In the genomic region with DNA sequence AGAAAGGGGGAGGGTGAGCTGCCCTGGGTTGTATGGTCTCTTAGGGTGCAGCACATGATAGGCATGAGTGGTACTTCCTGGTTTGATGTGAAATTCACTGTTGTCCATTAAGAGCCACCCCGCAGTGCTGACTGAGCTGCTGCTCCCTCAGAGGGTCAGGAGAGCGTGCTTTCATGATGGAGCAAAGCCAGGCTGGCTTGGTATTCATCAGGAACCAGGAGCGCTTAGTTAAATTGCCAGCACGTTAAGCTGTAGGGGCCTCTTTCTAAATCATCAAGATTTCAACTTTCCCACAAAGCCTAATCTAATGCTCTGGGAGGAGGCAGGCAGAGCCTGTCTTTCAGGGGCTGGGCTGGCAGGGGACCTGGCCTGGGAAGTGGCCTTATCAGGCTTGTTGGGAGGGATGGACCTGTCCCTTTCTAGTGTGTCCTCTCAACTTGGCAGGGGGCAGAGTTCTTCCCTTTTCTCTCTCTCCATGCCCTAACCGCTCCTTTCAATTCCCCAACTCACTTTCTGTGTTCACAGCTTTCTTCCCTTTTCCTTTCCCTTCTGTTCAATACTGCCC, we compare ENCODE assay signal across 10 cellular contexts. TPM values are rescaled to one million over a fixed set of nuclear protein-coding genes. Genes with fewer than 3 reads are reported as not detected.
A peak's percentile ranks its signal among the peaks of the same experiment; 100 is the strongest.
DNase-seq lines count a peak whose midpoint lies in the region; ATAC-seq and TF ChIP-seq lines count a peak whose summit lies in the region.
"Had no signal": no experiment of that assay in that cellular context is flagged by ENCODE, and none has a peak within 500 bp of the region (broad histone marks: within the 10 kb centered on the region; RNA-seq: fewer than 3 reads in every experiment).

No MANE protein-coding gene starts in this region.

- H3K27ac Mint-ChIP-seq in CD8-positive, alpha-beta T cell = no peak overlapping the region
- H3K27ac Mint-ChIP-seq in effector memory CD8-positive, alpha-beta T cell = no peak overlapping the region
- H3K27ac Mint-ChIP-seq: activated CD4-positive, alpha-beta memory T cell treated with anti-CD3 and anti-CD28 coated beads for 36 hours had no signal

- no peaks in the 10 kb centered on the region for H3K36me3 Mint-ChIP-seq in CD8-positive, alpha-beta T cell
- peaks cover 4% of the 10 kb centered on the region for H3K36me3 Mint-ChIP-seq in effector memory CD8-positive, alpha-beta T cell (ENCODE audit: insufficient read depth)
- H3K36me3 Mint-ChIP-seq: activated CD4-positive, alpha-beta memory T cell treated with anti-CD3 and anti-CD28 coated beads for 36 hours had no signal

- H3K36me3 ChIP-seq in muscle layer of duodenum (ENCODE audit: control insufficient read depth in 1 of 2, insufficient read depth in 2 of 2, low read length in 2 of 2) = no peaks in the 10 kb centered on the region
- no peaks in the 10 kb centered on the region for H3K36me3 ChIP-seq in CD8-positive, alpha-beta T cell (ENCODE audit: insufficient read depth, low read length)

- POLR2A ChIA-PET in CD8-positive, alpha-beta T cell (lab: Charles Lee) = no interaction called here

- no peaks in the 10 kb centered on the region for H3K9me3 Mint-ChIP-seq in CD8-positive, alpha-beta T cell
- no peaks in the 10 kb centered on the region for H3K9me3 Mint-ChIP-seq in effector memory CD8-positive, alpha-beta T cell
- H3K9me3 Mint-ChIP-seq: activated CD4-positive, alpha-beta memory T cell treated with anti-CD3 and anti-CD28 coated beads for 36 hours had no signal

- ATAC-seq in CD8-positive, alpha-beta T cell = no peak
- no peak for ATAC-seq in effector memory CD8-positive, alpha-beta T cell (replicated peaks)
- no peak for ATAC-seq in HG03039 (IDR thresholded peaks at IDR 0.05; ENCODE audit: unreplicated experiment)
- no peak for ATAC-seq in GM18502 (IDR thresholded peaks at IDR 0.05; ENCODE audit: poor library complexity, unreplicated experiment)

- no peak overlapping the region for H3K4me3 Mint-ChIP-seq in CD8-positive, alpha-beta T cell
- H3K4me3 Mint-ChIP-seq in effector memory CD8-positive, alpha-beta T cell = no peak overlapping the region
- H3K4me3 Mint-ChIP-seq: activated CD4-positive, alpha-beta memory T cell treated with anti-CD3 and anti-CD28 coated beads for 36 hours had no signal

- no peaks in the 10 kb centered on the region for H3K4me1 Mint-ChIP-seq in CD8-positive, alpha-beta T cell (ENCODE audit: low read depth)
- H3K4me1 Mint-ChIP-seq in effector memory CD8-positive, alpha-beta T cell (ENCODE audit: low read depth in 2 of 2) = no peaks in the 10 kb centered on the region

- DNase-seq in AG08395 (ENCODE audit: low spot score) = peak; percentile 57
- peak; percentile 10 for DNase-seq in NCI-H1092 treated with DMSO at 0.1 percent for 48 hours (lab: John Stamatoyannopoulos, UW)
- DNase-seq in epidermal melanocyte (ENCODE audit: insufficient read length, low spot score) = peak; percentile 40
- DNase-seq in CD8-positive, alpha-beta T cell = no peak
- no peak for DNase-seq in effector memory CD8-positive, alpha-beta T cell
- DNase-seq: activated CD4-positive, alpha-beta memory T cell treated with anti-CD3 and anti-CD28 coated beads for 36 hours; GOT3 had no signal

- H3K4me1 ChIP-seq in muscle layer of duodenum (ENCODE audit: control insufficient read depth in 1 of 2, insufficient read depth in 2 of 2, low read length in 2 of 2) = peaks cover 45 to 48% of the 10 kb centered on the region in 2 donors
- H3K4me1 ChIP-seq in CD8-positive, alpha-beta T cell (ENCODE audit: insufficient read depth, low read length) = no peaks in the 10 kb centered on the region

- no peaks in the 10 kb centered on the region for H3K9me3 ChIP-seq in muscle layer of duodenum (ENCODE audit: control insufficient read depth in 1 of 2, low read length in 2 of 2)
- no peaks in the 10 kb centered on the region for H3K9me3 ChIP-seq in CD8-positive, alpha-beta T cell (ENCODE audit: low read length)

- CTCF ChIA-PET in CD8-positive, alpha-beta T cell (lab: Charles Lee) = no interaction called here

- no peak for TF ChIP-seq CTCF in CD8-positive, alpha-beta T cell (IDR thresholded peaks at IDR 0.05)

- peaks cover 6% of the 10 kb centered on the region for H3K27me3 Mint-ChIP-seq in CD8-positive, alpha-beta T cell (ENCODE audit: low read depth)
- no peaks in the 10 kb centered on the region for H3K27me3 Mint-ChIP-seq in effector memory CD8-positive, alpha-beta T cell
- H3K27me3 Mint-ChIP-seq: activated CD4-positive, alpha-beta memory T cell treated with anti-CD3 and anti-CD28 coated beads for 36 hours had no signal

- peak overlapping the region; percentile 58 for H3K27ac ChIP-seq in muscle layer of duodenum (ENCODE audit: low read length)
- no peak overlapping the region for H3K27ac ChIP-seq in CD8-positive, alpha-beta T cell (ENCODE audit: low read depth, low read length)

- peak overlapping the region in 1 of 2 donors; percentile 9 for H3K4me3 ChIP-seq in muscle layer of duodenum (ENCODE audit: low read depth in 1 of 2, low read length in 2 of 2)
- no peak overlapping the region for H3K4me3 ChIP-seq in CD8-positive, alpha-beta T cell (ENCODE audit: low read depth, low read length)

- H3K27me3 ChIP-seq in muscle layer of duodenum (ENCODE audit: low read depth, low read length) = no peaks in the 10 kb centered on the region
- H3K27me3 ChIP-seq in CD8-positive, alpha-beta T cell (ENCODE audit: insufficient read depth, low read length) = no peaks in the 10 kb centered on the region

- intact Hi-C loops in CD8-positive, alpha-beta T cell (cut with DNase I, micrococcal nuclease) = no loop called here

RNA-seq across cellular contexts. Expression of a gene that starts 7.9 kb away (rescaled TPM):
- total RNA-seq in CD8-positive, alpha-beta T cell = 1 to 10 TPM; 8.1 to 8.6 TPM

RNA-seq across cellular contexts. Expression of a gene that starts 57.1 kb away (rescaled TPM):
- under 1 TPM; 0.78 to 0.81 TPM for total RNA-seq in CD8-positive, alpha-beta T cell

Comparison
In these comparisons a context has a peak if more than half of its experiments do, and no peak if none do; other contexts are left out.
1. DNase-seq: peak in AG08395 (single experiment), NCI-H1092 treated with DMSO at 0.1 percent for 48 hours (single experiment) and epidermal melanocyte (single experiment); none in CD8-positive, alpha-beta T cell (0 of 7) and effector memory CD8-positive, alpha-beta T cell (0 of 3).